ENCODE assay signal across 22 cellular contexts in the genomic region with DNA sequence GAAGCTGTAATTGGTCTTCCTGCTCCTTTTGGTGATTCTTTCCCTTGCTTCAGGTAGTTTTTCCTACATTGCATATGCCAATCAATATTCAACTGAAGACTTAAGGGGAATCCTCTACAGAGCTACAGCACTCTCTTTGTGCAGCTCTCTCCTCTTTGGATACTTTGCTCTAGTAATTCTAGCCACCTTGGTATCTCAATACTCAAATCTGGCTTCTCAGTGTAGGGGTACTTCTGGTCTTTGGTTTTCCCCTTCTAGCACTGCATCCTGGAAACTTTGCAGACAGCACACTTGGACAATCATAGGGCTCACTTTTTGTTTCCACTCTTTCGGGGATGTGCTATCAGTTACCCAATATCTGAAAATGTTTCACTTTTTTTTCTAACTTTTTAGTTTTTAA.
"Had no signal": no experiment of that assay in that cellular context is flagged by ENCODE, and none has a peak within 500 bp of the region (broad histone marks: within the 10 kb centered on the region; RNA-seq: fewer than 3 reads in every experiment).

No MANE protein-coding gene starts in this region.

- H3K27ac ChIP-seq: colonic mucosa, esophagus squamous epithelium, gastrocnemius medialis, testis, uterus had no signal

- H3K27ac Mint-ChIP-seq: activated B cell treated with CpG ODN at 0.5 μM for 24 hours; activated naive CD8-positive, alpha-beta T cell treated with anti-CD3 and anti-CD28 coated beads, Interleukin-2, amount 10 ng/mL, durations not matched to agents 7 days and 5 days; activated T-helper 2 cell treated with anti-CD3 and anti-CD28 coated beads, Interferon-gamma antibody, Interleukin-2, Interleukin-4, amounts not matched to agents 10 μg/mL and 5 μg/mL and 100 μg/mL, durations not matched to agents 14 hours and 24 hours and 36 hours; endodermal cell; natural killer cell; T-helper 1 cell treated with Interleukin-12 subunit alpha and Interleukin-12 subunit beta and Interleukin-4 antibody, amounts not matched to agents 30 μg/mL and 1 μg/mL, for 36 hours had no signal

- H3K4me3 ChIP-seq: colonic mucosa, esophagus squamous epithelium, gastrocnemius medialis, testis, uterus had no signal

- H3K9me3 ChIP-seq: colonic mucosa, gastrocnemius medialis, testis, uterus had no signal

- H3K4me1 ChIP-seq: colonic mucosa, esophagus squamous epithelium, testis had no signal

- ATAC-seq: gastrocnemius medialis, left ventricle myocardium superior, natural killer cell, sciatic nerve had no signal

- H3K36me3 ChIP-seq: colonic mucosa, esophagus squamous epithelium, gastrocnemius medialis, uterus had no signal

- H3K4me3 Mint-ChIP-seq: activated B cell treated with CpG ODN at 0.5 μM for 24 hours; activated naive CD8-positive, alpha-beta T cell treated with anti-CD3 and anti-CD28 coated beads, Interleukin-2, amount 10 ng/mL, durations not matched to agents 7 days and 5 days; endodermal cell; natural killer cell; T-helper 1 cell treated with Interleukin-12 subunit alpha and Interleukin-12 subunit beta and Interleukin-4 antibody, amounts not matched to agents 30 μg/mL and 1 μg/mL, for 36 hours had no signal

- H3K27me3 Mint-ChIP-seq: activated B cell treated with CpG ODN at 0.5 μM for 24 hours; activated naive CD8-positive, alpha-beta T cell treated with anti-CD3 and anti-CD28 coated beads, Interleukin-2, amount 10 ng/mL, durations not matched to agents 7 days and 5 days had no signal

- DNase-seq: activated B cell treated with CpG ODN at 0.5 μM for 24 hours; activated CD4-positive, alpha-beta T cell treated with anti-CD3 and anti-CD28 coated beads for 4 hours; activated naive CD4-positive, alpha-beta T cell treated with Interleukin-2 at 50 U/mL for 16 hours; activated naive CD8-positive, alpha-beta T cell treated with anti-CD3 and anti-CD28 coated beads, Interleukin-2, amount 10 ng/mL, durations not matched to agents 7 days and 5 days; amygdala; colonic mucosa; endodermal cell; esophagus squamous epithelium; gastrocnemius medialis; hippocampal formation; left ventricle myocardium superior; midbrain; natural killer cell; small intestine; stimulated activated CD4-positive, alpha-beta T cell treated with anti-CD3 and anti-CD28 coated beads, Interleukin-2, amount 100 ng/mL, for 24 hours; stimulated activated naive CD4-positive, alpha-beta T cell; testis; trophoblast cell; uterus had no signal
